29 cellular contexts compared by ENCODE assay signal in the genomic region with DNA sequence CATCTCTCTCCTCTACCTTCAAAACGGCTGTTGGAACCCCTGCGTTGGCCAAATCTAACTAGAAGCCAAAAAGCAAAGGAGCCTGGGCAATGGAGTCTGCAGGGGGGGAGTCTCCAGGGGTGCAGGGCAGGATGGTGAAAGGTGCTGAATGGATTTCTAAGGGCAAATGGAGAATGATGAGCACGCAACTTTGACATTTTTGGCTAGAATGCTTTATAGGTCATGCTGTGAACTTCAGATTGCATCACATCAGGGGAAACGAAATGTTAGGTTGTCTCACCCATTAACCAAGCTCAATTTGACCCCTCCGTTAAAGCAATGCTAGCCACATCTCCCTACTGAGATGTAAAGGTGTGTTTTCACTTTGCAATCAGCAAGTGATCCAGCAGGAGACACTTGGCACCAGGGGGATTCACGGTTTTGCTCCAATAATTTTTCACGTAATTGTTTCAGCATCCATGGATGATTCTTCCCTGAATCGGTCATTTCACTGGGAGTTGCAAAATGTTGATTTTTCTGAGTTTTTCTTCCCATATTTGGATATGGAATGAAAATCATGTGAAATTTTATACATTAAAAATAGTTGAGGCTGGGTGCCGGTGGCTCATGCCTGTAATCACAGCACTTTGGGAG.
"Had no signal": no experiment of that assay in that cellular context is flagged by ENCODE, and none has a peak within 500 bp of the region (broad histone marks: within the 10 kb centered on the region; RNA-seq: fewer than 3 reads in every experiment).

No MANE protein-coding gene starts in this region.

- H3K9me3 ChIP-seq: heart left ventricle, lower lobe of right lung, ovary, prostate gland, testis, transverse colon had no signal

- H3K4me3 ChIP-seq: heart left ventricle, lower lobe of right lung, ovary, prostate gland, smooth muscle cell, testis, transverse colon had no signal

- H3K36me3 ChIP-seq: brain microvascular endothelial cell, heart left ventricle, lower lobe of right lung, ovary, prostate gland, transverse colon had no signal

- H3K27me3 ChIP-seq: brain microvascular endothelial cell, heart left ventricle, ovary, testis, transverse colon had no signal

- DNase-seq: activated CD4-positive, alpha-beta T cell treated with anti-CD3 and anti-CD28 coated beads for 48 hours; activated CD4-positive, alpha-beta T cell treated with anti-CD3 and anti-CD28 coated beads, Interleukin-2, amount 50 U/mL, for 48 hours; activated CD8-positive, alpha-beta memory T cell treated with anti-CD3 and anti-CD28 coated beads, Interleukin-2, amount 50 U/mL, for 4 hours; activated effector memory CD4-positive, alpha-beta T cell treated with anti-CD3 and anti-CD28 coated beads, Interleukin-2, amount 50 U/mL, for 16 hours; activated naive CD4-positive, alpha-beta T cell treated with anti-CD3 and anti-CD28 coated beads, Interleukin-2, amount 10 ng/mL, durations not matched to agents 7 days and 5 days; activated naive CD8-positive, alpha-beta T cell treated with anti-CD3 and anti-CD28 coated beads, Interleukin-2, amount 10 ng/mL, durations not matched to agents 7 days and 5 days; activated T-cell treated with anti-CD3 and anti-CD28 coated beads, Interleukin-2, amount 50 U/mL, for 1 hour; brain microvascular endothelial cell; cortex of kidney; effector memory CD8-positive, alpha-beta T cell; foreskin keratinocyte; heart left ventricle; hypothalamus; immature natural killer cell; kidney; left colon; lower lobe of right lung; mesenchymal stem cell; ovary; stimulated activated CD4-positive, alpha-beta T cell treated with anti-CD3 and anti-CD28 coated beads, Interleukin-15, amount 100 ng/mL, for 24 hours; stimulated activated CD4-positive, alpha-beta T cell treated with anti-CD3 and anti-CD28 coated beads, Interleukin-2, amount 100 ng/mL, for 24 hours; stimulated activated naive B cell treated with anti-CD40 and anti-IgM and Interleukin-4, amounts not matched to agents 10 μg/mL and 1 μg/mL and 100 μg/mL, for 72 hours; testis; transverse colon had no signal

- ATAC-seq: activated CD4-positive, CD25-positive, alpha-beta regulatory T cell treated with anti-CD3 and anti-CD28 coated beads, Interleukin-2, amount 50 U/mL, for 24 hours; effector memory CD8-positive, alpha-beta T cell; foreskin keratinocyte; heart left ventricle; left colon; lower lobe of right lung; natural killer cell treated with Interleukin-12 subunit alpha and Interleukin-12 subunit beta and Interleukin-15 and Interleukin-18, amount 100 ng/mL, for 72 hours; stimulated activated naive B cell treated with anti-CD40 and anti-IgM and Interleukin-4, amounts not matched to agents 10 μg/mL and 1 μg/mL and 100 μg/mL, for 72 hours had no signal

- H3K4me1 ChIP-seq: foreskin keratinocyte, prostate gland had no signal

- H3K4me2 ChIP-seq: smooth muscle cell had no signal

- H3K27ac ChIP-seq: brain microvascular endothelial cell, foreskin keratinocyte, heart left ventricle, lower lobe of right lung, ovary, prostate gland, testis, transverse colon, VCaP had no signal
